ENCODE assay signal across 12 cellular contexts in the genomic region with DNA sequence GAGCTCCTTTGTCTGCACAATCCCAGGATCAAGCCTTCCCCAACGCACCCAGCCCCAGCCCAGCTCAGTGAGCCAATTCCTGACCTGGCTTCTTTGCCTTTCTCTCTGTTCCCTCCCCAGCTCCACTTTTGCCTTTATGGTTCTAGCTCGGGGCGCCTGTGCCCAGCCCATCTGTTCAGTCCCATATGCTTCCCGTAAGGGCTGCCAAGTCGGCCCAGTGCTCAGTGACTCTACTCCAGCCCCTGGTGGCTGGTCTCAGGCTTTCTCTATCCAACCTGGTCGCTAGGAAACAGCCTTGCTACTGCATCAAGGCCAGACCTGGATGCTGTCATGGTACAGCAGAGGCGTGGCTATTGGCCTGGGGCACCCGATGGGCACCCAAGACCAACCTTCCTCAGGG.
DNase-seq lines count a peak whose midpoint lies in the region; ATAC-seq and TF ChIP-seq lines count a peak whose summit lies in the region.
"Had no signal": no experiment of that assay in that cellular context is flagged by ENCODE, and none has a peak within 500 bp of the region (broad histone marks: within the 10 kb centered on the region; RNA-seq: fewer than 3 reads in every experiment).

No MANE protein-coding gene starts in this region.

- no peaks in the 10 kb centered on the region for H3K27me3 ChIP-seq in ascending aorta

- H3K27ac ChIP-seq in ascending aorta, result no peak overlapping the region
- H3K27ac ChIP-seq: SK-N-MC had no signal

- H3K9me3 ChIP-seq in ascending aorta, result peaks cover 0 to 5% of the 10 kb centered on the region in 2 donors

- TF ChIP-seq CTCF in ascending aorta (IDR thresholded peaks at IDR 0.05), result no peak

- H3K4me3 ChIP-seq in ascending aorta, result no peak overlapping the region
- H3K4me3 ChIP-seq: SK-N-MC had no signal

- peak; percentile 92 for DNase-seq in DMS 273 treated with DMSO at 0.1 percent for 48 hours (lab: John Stamatoyannopoulos, UW)
- DNase-seq in NCI-H1092 treated with DMSO at 0.1 percent for 48 hours (lab: John Stamatoyannopoulos, UW), result peak; percentile 40
- DNase-seq in myocyte (ENCODE audit: low read depth), result peak; percentile 0
- no peak for DNase-seq in HuH-7 (ENCODE audit: low spot score)
- DNase-seq in ascending aorta (ENCODE audit: low spot score in 2 of 2), result no peak
- DNase-seq: activated naive CD4-positive, alpha-beta T cell; CD4-positive, alpha-beta memory T cell; MM.1S had no signal

- intact Hi-C loops in ascending aorta (cut with DNase I), result no loop called here

- ATAC-seq in SK-N-SH treated with all-trans-retinoic acid at 6 μM for 48 hours (peak; percentile 21; the same call in 2 of the 3 replicates), HG03571 (IDR thresholded peaks at IDR 0.05; ENCODE audit: unreplicated experiment) (no peak), GM18907 (IDR thresholded peaks at IDR 0.05; ENCODE audit: unreplicated experiment) (no peak)

- H3K36me3 ChIP-seq in ascending aorta, result no peaks in the 10 kb centered on the region

- no peaks in the 10 kb centered on the region for H3K4me1 ChIP-seq in ascending aorta

TF ChIP-seq in SK-N-SH treated with all-trans-retinoic acid at 6 μM for 48 hours, 23 proteins besides CTCF, POLR2A, EP300 and RAD21:
- TF ChIP-seq SNAI2 (CRISPR knock-in tag; IDR thresholded peaks at IDR 0.05) (no peak), BACH2 (CRISPR knock-in tag; IDR thresholded peaks at IDR 0.05; ENCODE audit: borderline replicate concordance) (no peak), TOX (CRISPR knock-in tag; IDR thresholded peaks at IDR 0.05; ENCODE audit: borderline replicate concordance) (no peak), ZNF70 (CRISPR knock-in tag; IDR thresholded peaks at IDR 0.05) (no peak), ESRRG (CRISPR knock-in tag; IDR thresholded peaks at IDR 0.05) (no peak), ZNF8 (CRISPR knock-in tag; IDR thresholded peaks at IDR 0.05) (no peak), ISL1 (CRISPR knock-in tag; IDR thresholded peaks at IDR 0.05) (no peak), PPARA (CRISPR knock-in tag; IDR thresholded peaks at IDR 0.05; ENCODE audit: borderline replicate concordance) (no peak), ZFP30 (CRISPR knock-in tag; IDR thresholded peaks at IDR 0.05) (no peak)
- TF ChIP-seq, protein P1, sequence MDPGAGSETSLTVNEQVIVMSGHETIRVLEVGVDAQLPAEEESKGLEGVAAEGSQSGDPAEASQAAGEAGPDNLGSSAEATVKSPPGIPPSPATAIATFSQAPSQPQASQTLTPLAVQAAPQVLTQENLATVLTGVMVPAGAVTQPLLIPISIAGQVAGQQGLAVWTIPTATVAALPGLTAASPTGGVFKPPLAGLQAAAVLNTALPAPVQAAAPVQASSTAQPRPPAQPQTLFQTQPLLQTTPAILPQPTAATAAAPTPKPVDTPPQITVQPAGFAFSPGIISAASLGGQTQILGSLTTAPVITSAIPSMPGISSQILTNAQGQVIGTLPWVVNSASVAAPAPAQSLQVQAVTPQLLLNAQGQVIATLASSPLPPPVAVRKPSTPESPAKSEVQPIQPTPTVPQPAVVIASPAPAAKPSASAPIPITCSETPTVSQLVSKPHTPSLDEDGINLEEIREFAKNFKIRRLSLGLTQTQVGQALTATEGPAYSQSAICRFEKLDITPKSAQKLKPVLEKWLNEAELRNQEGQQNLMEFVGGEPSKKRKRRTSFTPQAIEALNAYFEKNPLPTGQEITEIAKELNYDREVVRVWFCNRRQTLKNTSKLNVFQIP (CRISPR knock-in tag; IDR thresholded peaks at IDR 0.05; ENCODE audit: borderline replicate concordance, low read depth), result no peak
- TF ChIP-seq, protein P2, sequence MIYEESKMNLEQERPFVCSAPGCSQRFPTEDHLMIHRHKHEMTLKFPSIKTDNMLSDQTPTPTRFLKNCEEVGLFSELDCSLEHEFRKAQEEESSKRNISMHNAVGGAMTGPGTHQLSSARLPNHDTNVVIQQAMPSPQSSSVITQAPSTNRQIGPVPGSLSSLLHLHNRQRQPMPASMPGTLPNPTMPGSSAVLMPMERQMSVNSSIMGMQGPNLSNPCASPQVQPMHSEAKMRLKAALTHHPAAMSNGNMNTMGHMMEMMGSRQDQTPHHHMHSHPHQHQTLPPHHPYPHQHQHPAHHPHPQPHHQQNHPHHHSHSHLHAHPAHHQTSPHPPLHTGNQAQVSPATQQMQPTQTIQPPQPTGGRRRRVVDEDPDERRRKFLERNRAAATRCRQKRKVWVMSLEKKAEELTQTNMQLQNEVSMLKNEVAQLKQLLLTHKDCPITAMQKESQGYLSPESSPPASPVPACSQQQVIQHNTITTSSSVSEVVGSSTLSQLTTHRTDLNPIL (CRISPR knock-in tag; IDR thresholded peaks at IDR 0.05; ENCODE audit: low read depth), result no peak
- TF ChIP-seq, protein P3, sequence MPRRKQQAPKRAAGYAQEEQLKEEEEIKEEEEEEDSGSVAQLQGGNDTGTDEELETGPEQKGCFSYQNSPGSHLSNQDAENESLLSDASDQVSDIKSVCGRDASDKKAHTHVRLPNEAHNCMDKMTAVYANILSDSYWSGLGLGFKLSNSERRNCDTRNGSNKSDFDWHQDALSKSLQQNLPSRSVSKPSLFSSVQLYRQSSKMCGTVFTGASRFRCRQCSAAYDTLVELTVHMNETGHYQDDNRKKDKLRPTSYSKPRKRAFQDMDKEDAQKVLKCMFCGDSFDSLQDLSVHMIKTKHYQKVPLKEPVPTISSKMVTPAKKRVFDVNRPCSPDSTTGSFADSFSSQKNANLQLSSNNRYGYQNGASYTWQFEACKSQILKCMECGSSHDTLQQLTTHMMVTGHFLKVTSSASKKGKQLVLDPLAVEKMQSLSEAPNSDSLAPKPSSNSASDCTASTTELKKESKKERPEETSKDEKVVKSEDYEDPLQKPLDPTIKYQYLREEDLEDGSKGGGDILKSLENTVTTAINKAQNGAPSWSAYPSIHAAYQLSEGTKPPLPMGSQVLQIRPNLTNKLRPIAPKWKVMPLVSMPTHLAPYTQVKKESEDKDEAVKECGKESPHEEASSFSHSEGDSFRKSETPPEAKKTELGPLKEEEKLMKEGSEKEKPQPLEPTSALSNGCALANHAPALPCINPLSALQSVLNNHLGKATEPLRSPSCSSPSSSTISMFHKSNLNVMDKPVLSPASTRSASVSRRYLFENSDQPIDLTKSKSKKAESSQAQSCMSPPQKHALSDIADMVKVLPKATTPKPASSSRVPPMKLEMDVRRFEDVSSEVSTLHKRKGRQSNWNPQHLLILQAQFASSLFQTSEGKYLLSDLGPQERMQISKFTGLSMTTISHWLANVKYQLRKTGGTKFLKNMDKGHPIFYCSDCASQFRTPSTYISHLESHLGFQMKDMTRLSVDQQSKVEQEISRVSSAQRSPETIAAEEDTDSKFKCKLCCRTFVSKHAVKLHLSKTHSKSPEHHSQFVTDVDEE (CRISPR knock-in tag; IDR thresholded peaks at IDR 0.05), result no peak

Comparison
In these comparisons a context has a peak if more than half of its experiments do, and no peak if none do; other contexts are left out.
1. DNase-seq: peak in DMS 273 treated with DMSO at 0.1 percent for 48 hours (single experiment), NCI-H1092 treated with DMSO at 0.1 percent for 48 hours (single experiment) and myocyte (single experiment); none in HuH-7 (single experiment) and ascending aorta (0 of 2).